1 cellular context compared by ENCODE assay signal in genomic region chr4:98688416-98689290, GRCh38.
TF ChIP-seq lines count a peak whose summit lies in the region.

No MANE protein-coding gene starts in this region.

TF ChIP-seq in K562, 482 proteins besides CTCF, POLR2A, EP300 and RAD21 (continued from another document and continues in another):
- no peak for TF ChIP-seq GTF3C2 (IDR thresholded peaks at IDR 0.05; ENCODE audit: borderline replicate concordance, extremely low read depth, insufficient read length)
- TF ChIP-seq PRPF4 (IDR thresholded peaks at IDR 0.05; ENCODE audit: insufficient read depth, low read depth, low read length, poor library complexity, severe bottlenecking), result no peak
- no peak for TF ChIP-seq ZBTB9 (CRISPR knock-in tag; IDR thresholded peaks at IDR 0.05)
- TF ChIP-seq ZNF696 (CRISPR knock-in tag; conservative IDR thresholded peaks at IDR 0.05), result no peak
- no peak for TF ChIP-seq ZSCAN32 (CRISPR knock-in tag; IDR thresholded peaks at IDR 0.05)
- TF ChIP-seq PBX2 (CRISPR knock-in tag; IDR thresholded peaks at IDR 0.05; ENCODE audit: low read depth), result no peak
- no peak for TF ChIP-seq PBX2 (tag; conservative IDR thresholded peaks at IDR 0.05; ENCODE audit: low read depth)
- peak; percentile 28; the same call in 1 of the 2 replicates for TF ChIP-seq EHMT2 (IDR thresholded peaks at IDR 0.05)
- TF ChIP-seq ZNF282 (CRISPR knock-in tag; IDR thresholded peaks at IDR 0.05), result no peak
- no peak for TF ChIP-seq RNF219 (CRISPR knock-in tag; IDR thresholded peaks at IDR 0.05)
- no peak for TF ChIP-seq NFXL1 (CRISPR knock-in tag; IDR thresholded peaks at IDR 0.05)
- no peak for TF ChIP-seq RHOXF2B (CRISPR knock-in tag; conservative IDR thresholded peaks at IDR 0.05)
- TF ChIP-seq MCM2 (IDR thresholded peaks at IDR 0.05; ENCODE audit: low read depth), result no peak
- TF ChIP-seq ZNF124 (CRISPR knock-in tag; IDR thresholded peaks at IDR 0.05), result no peak
- TF ChIP-seq MAX (CRISPR knock-in tag; IDR thresholded peaks at IDR 0.05), result no peak
- TF ChIP-seq LARP7 (IDR thresholded peaks at IDR 0.05), result no peak
- TF ChIP-seq ZFP36 (IDR thresholded peaks at IDR 0.05; ENCODE audit: low read depth, low read length, partially characterized antibody), result no peak
- no peak for TF ChIP-seq PATZ1 (CRISPR knock-in tag; IDR thresholded peaks at IDR 0.05; ENCODE audit: borderline replicate concordance)
- no peak for TF ChIP-seq ZNF41 (CRISPR knock-in tag; conservative IDR thresholded peaks at IDR 0.05)
- no peak for TF ChIP-seq ZKSCAN1 (IDR thresholded peaks at IDR 0.05; ENCODE audit: low read depth, low read length)
- TF ChIP-seq ZNF253 (CRISPR knock-in tag; conservative IDR thresholded peaks at IDR 0.05), result no peak
- TF ChIP-seq TAF1 (IDR thresholded peaks at IDR 0.05; ENCODE audit: control insufficient read depth, extremely low read depth, insufficient read depth, low read length, severe bottlenecking), result no peak
- TF ChIP-seq HMGN3 (IDR thresholded peaks at IDR 0.05; ENCODE audit: borderline replicate concordance, extremely low read depth, insufficient read length, low read depth, low read length), result no peak
- no peak for TF ChIP-seq MLLT1 (IDR thresholded peaks at IDR 0.05)
- no peak for TF ChIP-seq ZNF239 (CRISPR knock-in tag; IDR thresholded peaks at IDR 0.05)
- no peak for TF ChIP-seq PTRF (tag; IDR thresholded peaks at IDR 0.05)
- TF ChIP-seq CTBP1 (IDR thresholded peaks at IDR 0.05; ENCODE audit: borderline replicate concordance), result peak; percentile 84
- no peak for TF ChIP-seq PCBP1 (IDR thresholded peaks at IDR 0.05; ENCODE audit: low read depth, low read length, poor library complexity, severe bottlenecking)
- no peak for TF ChIP-seq NFATC3 (IDR thresholded peaks at IDR 0.05)
- TF ChIP-seq ELF2 (CRISPR knock-in tag; IDR thresholded peaks at IDR 0.05), result no peak
- no peak for TF ChIP-seq ZNF518B (CRISPR knock-in tag; IDR thresholded peaks at IDR 0.05)
- TF ChIP-seq ATF3 (IDR thresholded peaks at IDR 0.05), result peak; percentile 45
- TF ChIP-seq ATF3 (CRISPR knock-in tag; conservative IDR thresholded peaks at IDR 0.05), result no peak
- no peak for TF ChIP-seq ILK (tag; IDR thresholded peaks at IDR 0.05; ENCODE audit: borderline replicate concordance, low read depth)
- TF ChIP-seq ZC3H8 (IDR thresholded peaks at IDR 0.05), result no peak
- TF ChIP-seq NEUROD1 (IDR thresholded peaks at IDR 0.05; ENCODE audit: borderline replicate concordance, low read depth, low read length, partially characterized antibody), result no peak
- no peak for TF ChIP-seq CBFB (CRISPR knock-in tag; IDR thresholded peaks at IDR 0.05)
- TF ChIP-seq AFF1 (IDR thresholded peaks at IDR 0.05; ENCODE audit: low read depth in 1 of 2, partially characterized antibody in 2 of 2), result no peak
- TF ChIP-seq ESRRA (IDR thresholded peaks at IDR 0.05; ENCODE audit: borderline replicate concordance, low read depth), result peak; percentile 98
